ENCODE assay signal across 9 cellular contexts in genomic region chrX:37350034-37350365, GRCh38. TPM values are rescaled to one million over a fixed set of nuclear protein-coding genes. Genes with fewer than 3 reads are reported as not detected.
DNase-seq lines count a peak whose midpoint lies in the region; ATAC-seq and TF ChIP-seq lines count a peak whose summit lies in the region.
"Had no signal": no experiment of that assay in that cellular context is flagged by ENCODE, and none has a peak within 500 bp of the region (broad histone marks: within the 10 kb centered on the region; RNA-seq: fewer than 3 reads in every experiment).

No MANE protein-coding gene starts in this region.

- peaks cover 32% of the 10 kb centered on the region for H3K36me3 Mint-ChIP-seq in Calu3 (ENCODE audit: insufficient read depth, unreplicated experiment)
- H3K36me3 Mint-ChIP-seq in activated CD8-positive, alpha-beta memory T cell treated with anti-CD3 and anti-CD28 coated beads, Interleukin-2, amount 10 ng/mL, durations not matched to agents 7 days and 5 days: no peaks in the 10 kb centered on the region
- H3K36me3 Mint-ChIP-seq in activated CD8-positive, alpha-beta T cell treated with anti-CD3 and anti-CD28 coated beads for 36 hours (ENCODE audit: low read depth): no peaks in the 10 kb centered on the region
- H3K36me3 Mint-ChIP-seq: activated naive CD4-positive, alpha-beta T cell treated with anti-CD3 and anti-CD28 coated beads, Interleukin-2, amount 50 U/mL, for 24 hours had no signal

- H3K4me1 Mint-ChIP-seq in Calu3 (ENCODE audit: low read depth, unreplicated experiment): peaks cover 25% of the 10 kb centered on the region
- H3K4me1 Mint-ChIP-seq in activated CD8-positive, alpha-beta memory T cell treated with anti-CD3 and anti-CD28 coated beads, Interleukin-2, amount 10 ng/mL, durations not matched to agents 7 days and 5 days: peaks cover 3% of the 10 kb centered on the region
- H3K4me1 Mint-ChIP-seq in activated CD8-positive, alpha-beta T cell treated with anti-CD3 and anti-CD28 coated beads for 36 hours (ENCODE audit: low read depth): peaks cover 6% of the 10 kb centered on the region

- H3K4me2 ChIP-seq in parathyroid adenoma (ENCODE audit: low read length): peak overlapping the region; percentile 76

- no peak for DNase-seq in Calu3
- DNase-seq in SK-N-DZ (ENCODE audit: low spot score): peak; percentile 1
- peak; percentile 7 for DNase-seq in foreskin melanocyte
- no peak for DNase-seq in activated CD8-positive, alpha-beta memory T cell treated with anti-CD3 and anti-CD28 coated beads, Interleukin-2, amount 10 ng/mL, durations not matched to agents 7 days and 5 days
- no peak for DNase-seq in activated CD8-positive, alpha-beta T cell treated with anti-CD3 and anti-CD28 coated beads for 36 hours
- DNase-seq in activated CD4-positive, alpha-beta T cell treated with anti-CD3 and anti-CD28 coated beads, Interleukin-2, amount 50 U/mL, for 48 hours: no peak

- POLR2A ChIA-PET in activated CD8-positive, alpha-beta T cell treated with anti-CD3 and anti-CD28 coated beads for 36 hours (lab: Charles Lee): no interaction called here

- peak overlapping the region; percentile 90 for H3K27ac Mint-ChIP-seq in Calu3 (ENCODE audit: unreplicated experiment)
- no peak overlapping the region for H3K27ac Mint-ChIP-seq in activated CD8-positive, alpha-beta memory T cell treated with anti-CD3 and anti-CD28 coated beads, Interleukin-2, amount 10 ng/mL, durations not matched to agents 7 days and 5 days
- H3K27ac Mint-ChIP-seq in activated CD8-positive, alpha-beta T cell treated with anti-CD3 and anti-CD28 coated beads for 36 hours: no peak overlapping the region
- H3K27ac Mint-ChIP-seq: activated naive CD4-positive, alpha-beta T cell treated with anti-CD3 and anti-CD28 coated beads, Interleukin-2, amount 50 U/mL, for 24 hours had no signal

- H3K4me3 Mint-ChIP-seq in Calu3 (ENCODE audit: low read depth, unreplicated experiment): peak overlapping the region; percentile 92
- H3K4me3 Mint-ChIP-seq in activated CD8-positive, alpha-beta memory T cell treated with anti-CD3 and anti-CD28 coated beads, Interleukin-2, amount 10 ng/mL, durations not matched to agents 7 days and 5 days: no peak overlapping the region
- no peak overlapping the region for H3K4me3 Mint-ChIP-seq in activated CD8-positive, alpha-beta T cell treated with anti-CD3 and anti-CD28 coated beads for 36 hours

- peak overlapping the region; percentile 15 for H3K27ac ChIP-seq in parathyroid adenoma

- CTCF ChIA-PET in Calu3 (lab: Charles Lee): no interaction called here
- CTCF ChIA-PET in activated CD8-positive, alpha-beta memory T cell treated with anti-CD3 and anti-CD28 coated beads, Interleukin-2, amount 10 ng/mL, durations not matched to agents 7 days and 5 days (lab: Charles Lee): no interaction called here
- CTCF ChIA-PET in activated CD8-positive, alpha-beta T cell treated with anti-CD3 and anti-CD28 coated beads for 36 hours (lab: Charles Lee): no interaction called here

- H3K4me1 ChIP-seq in parathyroid adenoma: no peaks in the 10 kb centered on the region

- intact Hi-C loops in Calu3 (cut with micrococcal nuclease; ENCODE audit: unreplicated experiment): no loop called here
- intact Hi-C loops in activated CD8-positive, alpha-beta T cell treated with anti-CD3 and anti-CD28 coated beads for 36 hours (cut with micrococcal nuclease): no loop called here

- TF ChIP-seq CTCF in Calu3 (IDR thresholded peaks at IDR 0.05; ENCODE audit: unreplicated experiment) (no peak), parathyroid adenoma (IDR thresholded peaks at IDR 0.05) (no peak)
- TF ChIP-seq CTCF in activated CD8-positive, alpha-beta T cell treated with anti-CD3 and anti-CD28 coated beads for 36 hours (IDR thresholded peaks at IDR 0.05): no peak

- H3K79me2 ChIP-seq in parathyroid adenoma: no peaks in the 10 kb centered on the region

- H3K27me3 ChIP-seq in parathyroid adenoma (ENCODE audit: control insufficient read depth, insufficient read depth, low read length): no peaks in the 10 kb centered on the region

- H3K27me3 Mint-ChIP-seq in Calu3 (ENCODE audit: unreplicated experiment): no peaks in the 10 kb centered on the region
- peaks cover 14% of the 10 kb centered on the region for H3K27me3 Mint-ChIP-seq in activated CD8-positive, alpha-beta memory T cell treated with anti-CD3 and anti-CD28 coated beads, Interleukin-2, amount 10 ng/mL, durations not matched to agents 7 days and 5 days
- H3K27me3 Mint-ChIP-seq in activated CD8-positive, alpha-beta T cell treated with anti-CD3 and anti-CD28 coated beads for 36 hours: peaks cover 16% of the 10 kb centered on the region

- no peak for ATAC-seq in activated CD8-positive, alpha-beta memory T cell treated with anti-CD3 and anti-CD28 coated beads, Interleukin-2, amount 10 ng/mL, durations not matched to agents 7 days and 5 days
- no peak for ATAC-seq in HG02798 (IDR thresholded peaks at IDR 0.05; ENCODE audit: poor library complexity, unreplicated experiment)
- ATAC-seq in activated CD8-positive, alpha-beta T cell treated with anti-CD3 and anti-CD28 coated beads for 36 hours: no peak

- no peak overlapping the region for H3K9ac ChIP-seq in parathyroid adenoma

- no peaks in the 10 kb centered on the region for H3K9me3 ChIP-seq in parathyroid adenoma (ENCODE audit: control insufficient read depth, low read length)

- no peaks in the 10 kb centered on the region for H3K36me3 ChIP-seq in parathyroid adenoma (ENCODE audit: control insufficient read depth, insufficient read depth, low read length)

- H2AFZ ChIP-seq in parathyroid adenoma: peak overlapping the region; percentile 83

- no TSS peak for BruUV-seq in Calu3 (replicated peaks; lab: Mats Ljungman, UMichigan)

- H3K9me3 Mint-ChIP-seq in Calu3 (ENCODE audit: low read depth, unreplicated experiment): no peaks in the 10 kb centered on the region
- no peaks in the 10 kb centered on the region for H3K9me3 Mint-ChIP-seq in activated CD8-positive, alpha-beta memory T cell treated with anti-CD3 and anti-CD28 coated beads, Interleukin-2, amount 10 ng/mL, durations not matched to agents 7 days and 5 days (ENCODE audit: low read depth)
- no peaks in the 10 kb centered on the region for H3K9me3 Mint-ChIP-seq in activated CD8-positive, alpha-beta T cell treated with anti-CD3 and anti-CD28 coated beads for 36 hours
- H3K9me3 Mint-ChIP-seq: activated naive CD4-positive, alpha-beta T cell treated with anti-CD3 and anti-CD28 coated beads, Interleukin-2, amount 50 U/mL, for 24 hours had no signal

- H3K4me3 ChIP-seq in parathyroid adenoma (ENCODE audit: low read depth, low read length): peak overlapping the region; percentile 66

RNA-seq across cellular contexts. Expression of gene PRRG1, which starts 0.8 kb away (rescaled TPM):
- total RNA-seq in Calu3 (2022): 23.3 and 26.1 TPM in 2 replicates
- 2.5 and 3.6 TPM in 2 replicates for polyA plus RNA-seq in SK-N-DZ (2014; cell fraction: cytosol; rRNA removed)
- polyA plus RNA-seq in SK-N-DZ (2014; cell fraction: nucleus; rRNA removed): 1.5 and 2.1 TPM in 2 replicates
- total RNA-seq in activated CD8-positive, alpha-beta memory T cell treated with anti-CD3 and anti-CD28 coated beads, Interleukin-2, amount 10 ng/mL, durations not matched to agents 7 days and 5 days: not detected
- total RNA-seq in activated CD8-positive, alpha-beta T cell treated with anti-CD3 and anti-CD28 coated beads for 36 hours: not detected

Comparison
In these comparisons a context has a peak if more than half of its experiments do, and no peak if none do; other contexts are left out.
1. DNase-seq: peak in SK-N-DZ (single experiment) and foreskin melanocyte (single experiment); none in Calu3 (single experiment), activated CD8-positive, alpha-beta memory T cell treated with anti-CD3 and anti-CD28 coated beads, Interleukin-2, amount 10 ng/mL, durations not matched to agents 7 days and 5 days (single experiment), activated CD8-positive, alpha-beta T cell treated with anti-CD3 and anti-CD28 coated beads for 36 hours (single experiment) and activated CD4-positive, alpha-beta T cell treated with anti-CD3 and anti-CD28 coated beads, Interleukin-2, amount 50 U/mL, for 48 hours (0 of 2).
2. RNA of gene PRRG1, which starts 0.8 kb away (total RNA-seq): 23.3 to 26.1 TPM in Calu3; not detected in activated CD8-positive, alpha-beta memory T cell treated with anti-CD3 and anti-CD28 coated beads, Interleukin-2, amount 10 ng/mL, durations not matched to agents 7 days and 5 days and not detected in activated CD8-positive, alpha-beta T cell treated with anti-CD3 and anti-CD28 coated beads for 36 hours; every median in the first group is over 10 times any median in the second.